ENCODE assay signal across 27 cellular contexts in the genomic region with DNA sequence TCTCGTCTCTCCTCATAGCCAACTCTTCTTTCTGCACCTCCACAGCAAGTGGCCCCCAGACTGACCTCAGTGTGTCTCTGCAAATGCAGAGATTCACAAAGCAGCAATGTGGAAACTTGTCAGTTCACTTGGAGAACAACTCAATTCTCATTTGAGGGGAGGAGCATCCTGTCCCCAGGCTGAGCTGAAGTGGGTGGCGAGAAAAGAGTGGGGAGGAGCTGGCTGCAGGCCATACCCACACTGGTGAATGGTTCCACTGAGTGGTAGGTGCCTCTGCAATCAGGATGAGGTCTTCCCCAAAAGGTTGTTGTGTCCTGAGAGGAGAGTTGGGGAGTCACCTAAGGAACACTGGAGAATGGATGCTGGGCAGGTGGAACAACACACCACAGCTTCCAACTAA.
"Had no signal": no experiment of that assay in that cellular context is flagged by ENCODE, and none has a peak within 500 bp of the region (broad histone marks: within the 10 kb centered on the region; RNA-seq: fewer than 3 reads in every experiment).

No MANE protein-coding gene starts in this region.

- DNase-seq: activated CD4-positive, alpha-beta T cell treated with anti-CD3 and anti-CD28 coated beads for 36 hours; activated CD4-positive, alpha-beta T cell treated with anti-CD3 and anti-CD28 coated beads, Interleukin-2, amount 50 U/mL, for 4 hours; activated CD8-positive, alpha-beta memory T cell treated with anti-CD3 and anti-CD28 coated beads, Interleukin-2, amount 50 U/mL, for 48 hours; activated naive CD4-positive, alpha-beta T cell; activated T-cell treated with anti-CD3 and anti-CD28 coated beads, Interleukin-2, amount 50 U/mL, for 4 hours; adrenal gland; brain microvascular endothelial cell; caudate nucleus; dermis blood vessel endothelial cell; effector CD8-positive, alpha-beta T cell; gastrocnemius medialis; heart right ventricle; kidney; lower lobe of right lung; naive thymus-derived CD8-positive, alpha-beta T cell; retina; stimulated activated CD4-positive, alpha-beta T cell treated with anti-CD3 and anti-CD28 coated beads, Interleukin-2, amount 100 ng/mL, for 48 hours; stimulated activated CD8-positive, alpha-beta memory T cell treated with anti-CD3 and anti-CD28 coated beads, Interleukin-4, amount 100 ng/mL, for 48 hours; stimulated activated naive CD4-positive, alpha-beta T cell; T-helper 9 cell; testis had no signal

- H3K9me3 ChIP-seq: adrenal gland, ascending aorta, gastrocnemius medialis, heart right ventricle, lower lobe of right lung, testis had no signal

- H3K9me3 Mint-ChIP-seq: activated T-cell treated with anti-CD3 and anti-CD28 coated beads, Interleukin-2, amount 50 U/mL, for 4 hours; activated T-helper 2 cell treated with anti-CD3 and anti-CD28 coated beads, Interferon-gamma antibody, Interleukin-2, Interleukin-4, amounts not matched to agents 10 μg/mL and 5 μg/mL and 100 μg/mL, durations not matched to agents 14 hours and 24 hours and 36 hours; neural progenitor cell; type B pancreatic cell had no signal

- H3K27ac Mint-ChIP-seq: activated CD4-positive, alpha-beta T cell treated with anti-CD3 and anti-CD28 coated beads for 36 hours; activated naive CD8-positive, alpha-beta T cell; activated T-helper 2 cell treated with anti-CD3 and anti-CD28 coated beads, Interferon-gamma antibody, Interleukin-2, Interleukin-4, amounts not matched to agents 10 μg/mL and 5 μg/mL and 100 μg/mL, durations not matched to agents 14 hours and 24 hours and 36 hours; naive thymus-derived CD8-positive, alpha-beta T cell; neural progenitor cell; progenitor cell of endocrine pancreas; type B pancreatic cell had no signal

- ATAC-seq: activated CD4-positive, alpha-beta T cell treated with anti-CD3 and anti-CD28 coated beads for 36 hours; activated T-cell treated with anti-CD3 and anti-CD28 coated beads, Interleukin-2, amount 50 U/mL, for 4 hours; gastrocnemius medialis; heart right ventricle; lower lobe of right lung; naive thymus-derived CD8-positive, alpha-beta T cell had no signal

- FAIRE-seq: kidney had no signal

- H3K4me1 ChIP-seq: adrenal gland, ascending aorta, gastrocnemius medialis, heart right ventricle, lower lobe of right lung, testis had no signal

- H3K27ac ChIP-seq: adrenal gland, ascending aorta, brain microvascular endothelial cell, gastrocnemius medialis, heart right ventricle, lower lobe of right lung, neural progenitor cell, testis had no signal

- H3K27me3 ChIP-seq: adrenal gland, ascending aorta, brain microvascular endothelial cell, gastrocnemius medialis, heart right ventricle, neural progenitor cell, testis had no signal

- H3K36me3 Mint-ChIP-seq: activated naive CD8-positive, alpha-beta T cell; type B pancreatic cell had no signal

- H3K9ac ChIP-seq: neural progenitor cell had no signal

- H3K36me3 ChIP-seq: adrenal gland, ascending aorta, brain microvascular endothelial cell, gastrocnemius medialis, heart right ventricle, lower lobe of right lung, neural progenitor cell had no signal

- H3K4me3 ChIP-seq: adrenal gland, ascending aorta, gastrocnemius medialis, heart right ventricle, lower lobe of right lung, neural progenitor cell, testis had no signal

- H3K27me3 Mint-ChIP-seq: progenitor cell of endocrine pancreas, type B pancreatic cell had no signal

- H3K4me3 Mint-ChIP-seq: activated CD4-positive, alpha-beta T cell treated with anti-CD3 and anti-CD28 coated beads for 36 hours; activated naive CD8-positive, alpha-beta T cell; activated T-cell treated with anti-CD3 and anti-CD28 coated beads, Interleukin-2, amount 50 U/mL, for 4 hours; naive thymus-derived CD8-positive, alpha-beta T cell; neural progenitor cell; type B pancreatic cell had no signal

- H3K4me1 Mint-ChIP-seq: activated CD4-positive, alpha-beta T cell treated with anti-CD3 and anti-CD28 coated beads for 36 hours; neural progenitor cell had no signal
